ENCODE assay signal across 8 cellular contexts in the genomic region with DNA sequence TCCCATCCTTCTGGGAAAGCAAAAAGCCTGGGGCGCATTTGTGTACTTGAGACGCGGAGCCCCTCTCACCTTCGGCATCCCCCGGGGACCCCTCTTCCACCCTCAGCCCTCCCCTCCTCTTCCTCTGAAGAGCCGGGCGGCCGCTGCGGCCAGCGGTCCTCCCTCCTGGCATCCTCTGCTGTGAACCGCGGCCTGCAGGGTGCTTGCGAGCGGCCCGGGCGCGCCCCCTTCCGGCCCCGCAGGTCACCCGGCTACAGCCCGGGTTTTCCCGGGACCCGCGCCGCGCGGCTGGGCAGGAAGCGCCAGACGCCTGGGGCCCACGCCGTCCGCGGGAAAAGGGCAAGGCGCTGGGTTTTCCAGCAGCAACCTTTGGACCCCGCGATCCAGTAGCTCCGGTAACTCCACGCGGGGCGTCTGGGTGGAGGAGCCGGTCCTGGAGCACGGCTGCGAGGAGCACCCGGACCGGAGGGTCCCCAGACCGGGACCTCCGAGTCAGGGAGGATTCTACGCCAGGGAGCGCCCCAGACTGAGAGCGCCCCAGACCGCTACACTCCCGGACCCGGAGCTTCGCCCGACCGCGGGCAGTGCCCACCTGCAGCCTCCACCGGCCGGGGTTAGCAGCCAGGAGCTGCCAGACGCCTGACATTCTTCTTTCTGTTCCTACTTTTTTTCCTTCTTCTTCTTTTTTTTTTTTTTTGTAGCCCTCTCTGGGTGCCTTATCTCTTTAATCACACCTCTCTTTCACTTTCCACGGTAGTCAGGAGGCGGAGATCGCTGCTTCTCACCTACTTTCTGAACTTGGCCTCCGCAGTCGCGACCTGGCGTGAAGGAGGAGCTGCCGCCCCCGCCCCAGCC. TPM values are rescaled to one million over a fixed set of nuclear protein-coding genes. Genes with fewer than 3 reads are reported as not detected.
DNase-seq lines count a peak whose midpoint lies in the region; ATAC-seq and TF ChIP-seq lines count a peak whose summit lies in the region.

A gene with protein sequence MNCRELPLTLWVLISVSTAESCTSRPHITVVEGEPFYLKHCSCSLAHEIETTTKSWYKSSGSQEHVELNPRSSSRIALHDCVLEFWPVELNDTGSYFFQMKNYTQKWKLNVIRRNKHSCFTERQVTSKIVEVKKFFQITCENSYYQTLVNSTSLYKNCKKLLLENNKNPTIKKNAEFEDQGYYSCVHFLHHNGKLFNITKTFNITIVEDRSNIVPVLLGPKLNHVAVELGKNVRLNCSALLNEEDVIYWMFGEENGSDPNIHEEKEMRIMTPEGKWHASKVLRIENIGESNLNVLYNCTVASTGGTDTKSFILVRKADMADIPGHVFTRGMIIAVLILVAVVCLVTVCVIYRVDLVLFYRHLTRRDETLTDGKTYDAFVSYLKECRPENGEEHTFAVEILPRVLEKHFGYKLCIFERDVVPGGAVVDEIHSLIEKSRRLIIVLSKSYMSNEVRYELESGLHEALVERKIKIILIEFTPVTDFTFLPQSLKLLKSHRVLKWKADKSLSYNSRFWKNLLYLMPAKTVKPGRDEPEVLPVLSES (plus strand): TSS at position 271 of the 855 bp plus-strand sequence. CDS start 6,865 bp downstream, outside the sequence.

- H3K36me3 ChIP-seq in BE2C (no peaks in the 10 kb centered on the region), muscle layer of duodenum (ENCODE audit: control insufficient read depth in 1 of 2, insufficient read depth in 2 of 2, low read length in 2 of 2) (no peaks in the 10 kb centered on the region)

- peak within 1 kb of the TSS; percentile 43 for H3K27ac ChIP-seq in muscle layer of duodenum (ENCODE audit: low read length)

- H3K9me3 ChIP-seq in BE2C (no peaks in the 10 kb centered on the region), muscle layer of duodenum (ENCODE audit: control insufficient read depth in 1 of 2, low read length in 2 of 2) (no peaks in the 10 kb centered on the region)

- H3K4me3 ChIP-seq in BE2C (ENCODE audit: low read depth, low read length) = peak within 1 kb of the TSS; percentile 43
- peak within 1 kb of the TSS; percentile 64 to 76 for H3K4me3 ChIP-seq in muscle layer of duodenum (ENCODE audit: low read depth in 1 of 2, low read length in 2 of 2)

- peak; percentile 70 for DNase-seq in BE2C
- DNase-seq in NOMO-1 treated with dmso at 0.1 percent for 144 hours (lab: John Stamatoyannopoulos, UW; ENCODE audit: unreplicated experiment) = peak; percentile 39
- DNase-seq in activated T-cell treated with anti-CD3 and anti-CD28 coated beads for 1 hour (ENCODE audit: low read depth) = peak; percentile 49
- DNase-seq in erythroblast (lab: John Stamatoyannopoulos, UW) = peak; percentile 79 to 85
- DNase-seq in stimulated activated CD8-positive, alpha-beta memory T cell treated with anti-CD3 and anti-CD28 coated beads, Interleukin-7, amount 100 ng/mL, for 1 hour (ENCODE audit: low read depth in 2 of 2) = peak; percentile 32 to 48

- TF ChIP-seq POLR2A in erythroblast (IDR thresholded peaks at IDR 0.05; ENCODE audit: low read length) = no peak

- TF ChIP-seq CTCF in BE2C (IDR thresholded peaks at IDR 0.05; ENCODE audit: low read depth, low read length) = peak; percentile 53

- H3K4me1 ChIP-seq in BE2C (no peaks in the 10 kb centered on the region), muscle layer of duodenum (ENCODE audit: control insufficient read depth in 1 of 2, insufficient read depth in 2 of 2, low read length in 2 of 2) (no peaks in the 10 kb centered on the region)

- ATAC-seq in GM18870 (IDR thresholded peaks at IDR 0.05; ENCODE audit: unreplicated experiment) = peak; percentile 74
- peak; percentile 91 for ATAC-seq in HG03139 (IDR thresholded peaks at IDR 0.05; ENCODE audit: unreplicated experiment)

- H3K27me3 ChIP-seq in BE2C (no peaks in the 10 kb centered on the region), muscle layer of duodenum (ENCODE audit: low read depth, low read length) (no peaks in the 10 kb centered on the region)

RNA-seq across cellular contexts. Expression of the gene that starts here (rescaled TPM):
- polyA plus RNA-seq in BE2C (2012; ENCODE audit: insufficient read depth, insufficient read length, low read depth) = not detected

Comparison
In these comparisons a context has a peak if more than half of its experiments do, and no peak if none do; other contexts are left out.
1. Peak in every context shown above with its lines: DNase-seq, ATAC-seq, H3K4me3 ChIP-seq and H3K27ac ChIP-seq.